In the genomic region with DNA sequence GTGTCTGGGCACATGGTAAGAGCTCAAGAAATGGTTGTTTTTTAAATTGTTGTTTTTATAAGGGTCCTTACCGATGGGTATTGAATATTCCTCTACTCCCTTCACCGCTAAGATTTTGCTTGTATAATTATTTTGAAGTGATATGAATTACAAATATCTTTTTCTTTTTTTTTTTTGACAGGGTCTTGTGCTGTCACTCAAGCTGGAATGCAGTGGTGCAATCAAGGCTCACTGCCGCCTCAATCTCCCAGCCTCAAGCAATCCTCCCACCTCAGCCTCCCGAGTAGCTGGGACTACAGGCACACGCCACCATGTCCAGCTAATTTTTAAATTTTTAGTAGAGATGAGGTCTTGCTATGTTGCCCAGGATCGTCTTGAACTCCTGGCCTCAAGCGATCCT, we compare ENCODE assay signal across 15 cellular contexts. TPM values are rescaled to one million over a fixed set of nuclear protein-coding genes. Genes with fewer than 3 reads are reported as not detected.
DNase-seq lines count a peak whose midpoint lies in the region; ATAC-seq, FAIRE-seq and TF ChIP-seq lines count a peak whose summit lies in the region.
"Had no signal": no experiment of that assay in that cellular context is flagged by ENCODE, and none has a peak within 500 bp of the region (broad histone marks: within the 10 kb centered on the region; RNA-seq: fewer than 3 reads in every experiment).

No MANE protein-coding gene starts in this region.

- H3K36me3 Mint-ChIP-seq in astrocyte (ENCODE audit: low read depth, unreplicated experiment) (no peaks in the 10 kb centered on the region), mesothelial cell of epicardium (no peaks in the 10 kb centered on the region)
- H3K36me3 Mint-ChIP-seq: CD8-positive, alpha-beta T cell had no signal

- H3K4me3 ChIP-seq in astrocyte (ENCODE audit: insufficient read depth, low read depth, low read length) (no peak overlapping the region), smooth muscle cell (no peak overlapping the region), heart right ventricle (no peak overlapping the region), body of pancreas (no peak overlapping the region)
- H3K4me3 ChIP-seq: BLaER1 treated with 17β-estradiol and CSF1 and Interleukin-3, amounts not matched to agents 10 nM and 100 nM; GM12878; HAP-1 had no signal

- H4K20me1 ChIP-seq in astrocyte (ENCODE audit: insufficient read depth, low read length) = no peaks in the 10 kb centered on the region
- no peaks in the 10 kb centered on the region for H4K20me1 ChIP-seq in smooth muscle cell (ENCODE audit: low read depth)
- H4K20me1 ChIP-seq: BLaER1 treated with 17β-estradiol and CSF1 and Interleukin-3, amounts not matched to agents 10 nM and 100 nM had no signal

- H3K9ac ChIP-seq in astrocyte (ENCODE audit: low read length) (no peak overlapping the region), smooth muscle cell (ENCODE audit: low read depth) (no peak overlapping the region)
- H3K9ac ChIP-seq: BLaER1 treated with 17β-estradiol and CSF1 and Interleukin-3, amounts not matched to agents 10 nM and 100 nM had no signal

- H3K36me3 ChIP-seq in astrocyte (ENCODE audit: insufficient read depth, low read length) (no peaks in the 10 kb centered on the region), smooth muscle cell (ENCODE audit: low read depth) (no peaks in the 10 kb centered on the region), heart right ventricle (no peaks in the 10 kb centered on the region), body of pancreas (replicated peaks in 1 of 2; ENCODE audit: insufficient read depth in 1 of 2, low read depth in 2 of 2) (no peaks in the 10 kb centered on the region)
- H3K36me3 ChIP-seq: BLaER1 treated with 17β-estradiol and CSF1 and Interleukin-3, amounts not matched to agents 10 nM and 100 nM; HAP-1 had no signal

- no peaks in the 10 kb centered on the region for H3K9me3 Mint-ChIP-seq in astrocyte (ENCODE audit: unreplicated experiment)
- H3K9me3 Mint-ChIP-seq in mesothelial cell of epicardium = no peaks in the 10 kb centered on the region
- H3K9me3 Mint-ChIP-seq: CD8-positive, alpha-beta T cell had no signal

- H3K4me3 Mint-ChIP-seq in astrocyte (ENCODE audit: unreplicated experiment) (no peak overlapping the region), mesothelial cell of epicardium (no peak overlapping the region)
- H3K4me3 Mint-ChIP-seq: B cell; CD8-positive, alpha-beta T cell had no signal

- ATAC-seq in heart right ventricle = no peak
- no peak for ATAC-seq in body of pancreas
- ATAC-seq: CD8-positive, alpha-beta T cell; GM12878 had no signal

- DNase-seq in astrocyte (ENCODE audit: low read depth) = no peak
- DNase-seq in mesothelial cell of epicardium (ENCODE audit: low spot score in 2 of 2, unreplicated experiment in 2 of 2) = no peak
- no peak for DNase-seq in smooth muscle cell (lab: John Stamatoyannopoulos, UW; ENCODE audit: unreplicated experiment)
- no peak for DNase-seq in heart right ventricle
- no peak for DNase-seq in SIG-M5 (lab: John Stamatoyannopoulos, UW)
- DNase-seq in body of pancreas = no peak
- DNase-seq: CD8-positive, alpha-beta T cell; DMS 273 treated with DMSO at 0.1 percent for 48 hours; DMS53; DND-41; EL had no signal

- H3K79me2 ChIP-seq in astrocyte (ENCODE audit: insufficient read depth, low read length) (no peaks in the 10 kb centered on the region), smooth muscle cell (ENCODE audit: low read depth) (no peaks in the 10 kb centered on the region)

- H3K4me2 ChIP-seq in astrocyte (ENCODE audit: low read length) (no peak overlapping the region), smooth muscle cell (no peak overlapping the region)
- H3K4me2 ChIP-seq: BLaER1 treated with 17β-estradiol and CSF1 and Interleukin-3, amounts not matched to agents 10 nM and 100 nM had no signal

- H2AFZ ChIP-seq in astrocyte (ENCODE audit: low read depth, low read length) (no peak overlapping the region), smooth muscle cell (ENCODE audit: low read depth) (no peak overlapping the region)

- no peaks in the 10 kb centered on the region for H3K27me3 ChIP-seq in astrocyte (ENCODE audit: insufficient read depth, low read length)
- no peaks in the 10 kb centered on the region for H3K27me3 ChIP-seq in smooth muscle cell (ENCODE audit: low read depth)
- H3K27me3 ChIP-seq in heart right ventricle = no peaks in the 10 kb centered on the region
- no peaks in the 10 kb centered on the region for H3K27me3 ChIP-seq in body of pancreas
- H3K27me3 ChIP-seq: BLaER1 treated with 17β-estradiol and CSF1 and Interleukin-3, amounts not matched to agents 10 nM and 100 nM had no signal

- no peak for TF ChIP-seq POLR2A in body of pancreas (IDR thresholded peaks at IDR 0.05)

- peaks cover 33% of the 10 kb centered on the region for H3K4me1 Mint-ChIP-seq in astrocyte (ENCODE audit: low read depth, unreplicated experiment)
- H3K4me1 Mint-ChIP-seq in mesothelial cell of epicardium = peaks cover 19% of the 10 kb centered on the region
- H3K4me1 Mint-ChIP-seq: B cell had no signal

- peaks cover 18% of the 10 kb centered on the region for H3K4me1 ChIP-seq in astrocyte (ENCODE audit: insufficient read depth, low read length)
- peaks cover 10% of the 10 kb centered on the region for H3K4me1 ChIP-seq in smooth muscle cell (ENCODE audit: low read depth)
- H3K4me1 ChIP-seq in heart right ventricle = peaks cover 0 to 23% (median 14%) of the 10 kb centered on the region in 9 donors
- no peaks in the 10 kb centered on the region for H3K4me1 ChIP-seq in body of pancreas
- H3K4me1 ChIP-seq: BLaER1 treated with 17β-estradiol and CSF1 and Interleukin-3, amounts not matched to agents 10 nM and 100 nM had no signal

- FAIRE-seq in astrocyte (lab: Jason Lieb, UNC) = no peak
- FAIRE-seq: GM12878 had no signal

- 96% methylated on average over 7 of the region's 7 CpGs for WGBS in smooth muscle cell (ENCODE audit: low lambda C conversion rate)
- WGBS in heart right ventricle, 2 donors = 97% methylated on average over 7 of the region's 7 CpGs
- WGBS in body of pancreas, 2 donors = 81 to 89% methylated on average over 7 of the region's 7 CpGs

- peak overlapping the region; percentile 56 for H3K27ac Mint-ChIP-seq in astrocyte (ENCODE audit: unreplicated experiment)
- peak overlapping the region; percentile 55 for H3K27ac Mint-ChIP-seq in mesothelial cell of epicardium
- H3K27ac Mint-ChIP-seq: B cell; CD8-positive, alpha-beta T cell had no signal

- TF ChIP-seq CTCF in astrocyte (IDR thresholded peaks at IDR 0.05; ENCODE audit: insufficient read depth, low read depth, low read length) = no peak
- TF ChIP-seq CTCF in mesothelial cell of epicardium (IDR thresholded peaks at IDR 0.05; ENCODE audit: unreplicated experiment) = no peak
- TF ChIP-seq CTCF in smooth muscle cell (IDR thresholded peaks at IDR 0.05; ENCODE audit: borderline replicate concordance, insufficient read depth, poor library complexity, severe bottlenecking) = no peak
- no peak for TF ChIP-seq CTCF in heart right ventricle (IDR thresholded peaks at IDR 0.05)
- TF ChIP-seq CTCF in body of pancreas (IDR thresholded peaks at IDR 0.05) = no peak

- H3K27me3 Mint-ChIP-seq in astrocyte (ENCODE audit: low read depth, unreplicated experiment) (no peaks in the 10 kb centered on the region), mesothelial cell of epicardium (ENCODE audit: low read depth) (no peaks in the 10 kb centered on the region)

- H3K9me3 ChIP-seq in astrocyte (ENCODE audit: insufficient read depth, low read depth, low read length) = no peaks in the 10 kb centered on the region
- no peaks in the 10 kb centered on the region for H3K9me3 ChIP-seq in smooth muscle cell (replicated peaks; ENCODE audit: low read depth)
- peaks cover 0 to 7% (median 0%) of the 10 kb centered on the region in 11 donors for H3K9me3 ChIP-seq in heart right ventricle
- H3K9me3 ChIP-seq in body of pancreas = no peaks in the 10 kb centered on the region
- H3K9me3 ChIP-seq: BLaER1 treated with 17β-estradiol and CSF1 and Interleukin-3, amounts not matched to agents 10 nM and 100 nM; HAP-1 had no signal

- H3K27ac ChIP-seq in astrocyte (ENCODE audit: low read depth, low read length) = no peak overlapping the region
- peak overlapping the region; percentile 100 for H3K27ac ChIP-seq in smooth muscle cell (ENCODE audit: low read depth)
- H3K27ac ChIP-seq in heart right ventricle = no peak overlapping the region
- H3K27ac ChIP-seq in body of pancreas = no peak overlapping the region
- H3K27ac ChIP-seq: BLaER1 treated with 17β-estradiol and CSF1 and Interleukin-3, amounts not matched to agents 10 nM and 100 nM had no signal

- intact Hi-C loops in heart right ventricle (cut with DNase I) = loop anchor here in 7 of 10 donors (5.0 to 10.0 kb wide), 4 partner anchors 215 to 478 kb away; a partner anchor contains a TSS
- intact Hi-C loops in body of pancreas (cut with DNase I) = no loop called here

- H3F3A ChIP-seq in smooth muscle cell (ENCODE audit: low read depth) = no peaks in the 10 kb centered on the region

RNA-seq across cellular contexts. Expression of a gene that starts 27.1 kb away (rescaled TPM):
- total RNA-seq in astrocyte (68.1 and 69.6 TPM in 2 replicates), mesothelial cell of epicardium (49.0 to 51.7 TPM (median 50.6 TPM) in 3 replicates), smooth muscle cell (33.0 and 37.5 TPM in 2 replicates), heart right ventricle (10 to 100 TPM; 21.9 to 35.8 (median 28.5) TPM), body of pancreas (10 to 100 TPM; 14.5 to 17.5 TPM)
- polyA plus RNA-seq in smooth muscle cell (12.9 TPM in 2 replicates), heart right ventricle (10 to 100 TPM in 1 of 2 donors, 1 to 10 TPM in 1; 5.7 to 10.8 TPM)
